11 cellular contexts compared by ENCODE assay signal in the genomic region with DNA sequence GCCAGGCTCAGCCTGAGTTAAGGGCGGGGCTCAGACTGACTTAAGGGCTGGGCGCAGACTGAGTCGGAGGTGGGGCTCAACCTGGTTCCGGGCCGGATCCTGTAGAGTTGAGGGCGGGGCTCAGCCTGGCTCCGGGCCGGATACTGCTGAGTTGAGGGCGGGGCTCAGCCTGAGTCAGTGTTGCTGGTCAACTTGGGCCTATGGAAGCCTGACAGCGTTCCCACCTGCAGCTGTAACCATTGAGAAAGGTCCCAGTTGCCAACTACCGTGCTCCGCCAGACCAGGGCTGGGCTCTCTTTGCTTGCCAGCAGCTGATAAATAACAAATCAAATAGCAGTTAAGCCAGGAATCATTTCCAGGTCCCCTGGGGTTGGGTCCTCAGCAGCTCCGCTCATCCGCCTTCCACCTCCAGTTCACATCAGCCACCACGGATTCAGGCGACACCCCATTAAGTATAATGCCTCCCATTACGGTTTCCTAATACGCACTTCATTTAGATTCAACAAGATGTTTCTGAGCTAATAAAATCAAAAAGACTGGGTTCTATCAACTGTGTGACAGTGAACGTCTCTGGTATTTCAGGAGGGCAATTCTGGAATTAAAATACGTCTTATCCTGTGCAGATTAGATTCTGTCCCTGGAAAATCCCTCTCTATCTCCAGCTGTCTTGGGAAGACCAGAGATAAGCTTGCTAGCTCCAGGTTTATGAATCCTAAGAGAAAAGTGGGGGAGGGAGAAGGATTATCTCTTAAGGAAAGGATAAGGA. TPM values are rescaled to one million over a fixed set of nuclear protein-coding genes. Genes with fewer than 3 reads are reported as not detected.
A peak's percentile ranks its signal among the peaks of the same experiment; 100 is the strongest.
DNase-seq lines count a peak whose midpoint lies in the region; ATAC-seq, FAIRE-seq and TF ChIP-seq lines count a peak whose summit lies in the region.
"Had no signal": no experiment of that assay in that cellular context is flagged by ENCODE, and none has a peak within 500 bp of the region (broad histone marks: within the 10 kb centered on the region; RNA-seq: fewer than 3 reads in every experiment).

No MANE protein-coding gene starts in this region.

- H3K9me3 ChIP-seq in left lung = no peaks in the 10 kb centered on the region

- ATAC-seq in left lung = peak; percentile 90
- no peak for ATAC-seq in GM18502 (IDR thresholded peaks at IDR 0.05; ENCODE audit: poor library complexity, unreplicated experiment)
- ATAC-seq in natural killer cell = no peak

- H3K36me3 Mint-ChIP-seq in natural killer cell = no peaks in the 10 kb centered on the region

- H3K36me3 ChIP-seq in left lung = no peaks in the 10 kb centered on the region

- H3K9me3 Mint-ChIP-seq in natural killer cell = no peaks in the 10 kb centered on the region

- no peaks in the 10 kb centered on the region for H3K4me1 ChIP-seq in left lung

- FAIRE-seq in HTR-8/SVneo (lab: Jason Lieb, UNC) = no peak
- FAIRE-seq: astrocyte had no signal

- DNase-seq in M059J (ENCODE audit: low read depth) = peak; percentile 25
- peak; percentile 27 for DNase-seq in choroid plexus epithelial cell (ENCODE audit: low read depth)
- peak in 1 of 2 donors; percentile 79 for DNase-seq in left lung
- DNase-seq in activated effector memory CD4-positive, alpha-beta T cell treated with Interleukin-2 at 50 U/mL for 16 hours = no peak
- DNase-seq in natural killer cell = no peak
- no peak for DNase-seq in HTR-8/SVneo (ENCODE audit: insufficient read length, low spot score)
- DNase-seq: NCI-H187 had no signal

- H3K4me1 Mint-ChIP-seq in natural killer cell = no peaks in the 10 kb centered on the region

- intact Hi-C loops in left lung (cut with DNase I) (no loop called here), natural killer cell (cut with micrococcal nuclease) (no loop called here)

- no peak overlapping the region for H3K4me3 Mint-ChIP-seq in natural killer cell

- H3K27me3 Mint-ChIP-seq in natural killer cell (ENCODE audit: low read depth in 2 of 2) = peaks cover 11 to 23% of the 10 kb centered on the region in 2 donors

- peaks cover 0 to 28% of the 10 kb centered on the region in 2 donors for H3K27me3 ChIP-seq in left lung

- TF ChIP-seq CTCF in C4-2B (conservative IDR thresholded peaks at IDR 0.05) (no peak), choroid plexus epithelial cell (conservative IDR thresholded peaks at IDR 0.05; ENCODE audit: low read depth, low read length) (no peak), left lung (IDR thresholded peaks at IDR 0.05) (no peak), natural killer cell (IDR thresholded peaks at IDR 0.05) (no peak)

- no peak overlapping the region for H3K4me3 ChIP-seq in choroid plexus epithelial cell (ENCODE audit: low read depth, low read length)
- H3K4me3 ChIP-seq in left lung = no peak overlapping the region

- no peak overlapping the region for H3K27ac Mint-ChIP-seq in natural killer cell

- H3K27ac ChIP-seq in C4-2B (peak overlapping the region; percentile 19), left lung (no peak overlapping the region)
- H3K27ac ChIP-seq: VCaP had no signal

RNA-seq across cellular contexts. Expression of gene GRIP2, which starts 7.3 kb away (rescaled TPM):
- total RNA-seq in M059J (2014; rRNA removed; shearing (Covaris generic)) = 6.8 and 7.6 TPM in 2 replicates
- 1 to 10 TPM; 1.3 to 1.9 TPM for total RNA-seq in left lung
- total RNA-seq in natural killer cell = not detected

Comparison
In these comparisons a context has a peak if more than half of its experiments do, and no peak if none do; other contexts are left out.
1. DNase-seq: peak in M059J (single experiment) and choroid plexus epithelial cell (single experiment); none in activated effector memory CD4-positive, alpha-beta T cell treated with Interleukin-2 at 50 U/mL for 16 hours (single experiment), natural killer cell (single experiment) and HTR-8/SVneo (single experiment).